In genomic region chr1:161548749-161549406, GRCh38 we compare ENCODE assay signal across 3 cellular contexts. TPM values are rescaled to one million over a fixed set of nuclear protein-coding genes. Genes with fewer than 3 reads are reported as not detected.
"Had no signal": no experiment of that assay in that cellular context is flagged by ENCODE, and none has a peak within 500 bp of the region (broad histone marks: within the 10 kb centered on the region; RNA-seq: fewer than 3 reads in every experiment).

No MANE protein-coding gene starts in this region.

RNA-seq across cellular contexts. Expression of gene FCGR3A, which starts 0.7 kb away (rescaled TPM):
- total RNA-seq: HepG2, MCF 10A, PC-3 had no signal
- polyA plus RNA-seq: HepG2 had no signal

RNA-seq across cellular contexts. Expression of gene HSPA6, which starts 24.5 kb away (rescaled TPM):
- total RNA-seq: HepG2 had no signal

RNA-seq across cellular contexts. Expression of gene FCGR2A, which starts 43.6 kb away (rescaled TPM):
- total RNA-seq: HepG2, MCF 10A had no signal
